ENCODE assay signal across 1 cellular context in the genomic region with DNA sequence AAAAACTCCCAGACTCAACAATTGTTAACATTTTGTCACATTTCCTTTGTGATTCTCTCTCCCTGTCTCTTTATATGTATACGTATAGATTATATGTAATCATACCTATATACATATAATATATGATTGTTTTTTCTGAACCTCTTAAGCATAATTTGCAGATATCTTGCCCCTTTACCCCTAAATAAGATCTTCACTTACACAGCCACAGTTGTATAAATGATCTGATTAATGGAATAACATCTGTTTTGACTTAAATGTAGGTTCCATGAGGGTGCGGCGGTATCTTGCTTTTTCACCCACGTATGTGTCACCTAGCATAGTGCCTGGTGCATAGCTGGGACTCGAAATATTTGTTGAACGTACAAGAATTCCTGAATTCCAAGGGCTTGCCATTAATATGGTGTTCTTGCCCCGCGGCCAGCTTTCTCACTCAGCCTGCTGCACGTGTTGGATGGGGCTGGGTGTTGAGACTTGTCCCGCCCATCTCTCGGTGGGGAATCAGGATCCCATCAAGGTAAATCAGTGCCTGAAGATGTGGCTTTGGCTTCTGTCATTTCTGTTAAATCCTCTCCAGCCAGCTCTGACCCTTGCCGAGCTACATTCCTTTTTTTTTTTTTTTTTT.
TF ChIP-seq lines count a peak whose summit lies in the region.

No MANE protein-coding gene starts in this region.

TF ChIP-seq in H1, 55 proteins besides CTCF, POLR2A, EP300 and RAD21:
- no peak for TF ChIP-seq EGR1 (IDR thresholded peaks at IDR 0.05; ENCODE audit: borderline replicate concordance, low read depth, low read length)
- TF ChIP-seq CTBP2 (IDR thresholded peaks at IDR 0.05; ENCODE audit: borderline replicate concordance, insufficient read depth, insufficient read length, low read length), result no peak
- TF ChIP-seq, protein P1, sequence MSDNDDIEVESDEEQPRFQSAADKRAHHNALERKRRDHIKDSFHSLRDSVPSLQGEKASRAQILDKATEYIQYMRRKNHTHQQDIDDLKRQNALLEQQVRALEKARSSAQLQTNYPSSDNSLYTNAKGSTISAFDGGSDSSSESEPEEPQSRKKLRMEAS (IDR thresholded peaks at IDR 0.05), result peak; percentile 42; the same call in 1 of the 2 replicates
- TF ChIP-seq CREB1 (IDR thresholded peaks at IDR 0.05), result no peak
- no peak for TF ChIP-seq SP4 (IDR thresholded peaks at IDR 0.05; ENCODE audit: low read length)
- TF ChIP-seq, protein P2, sequence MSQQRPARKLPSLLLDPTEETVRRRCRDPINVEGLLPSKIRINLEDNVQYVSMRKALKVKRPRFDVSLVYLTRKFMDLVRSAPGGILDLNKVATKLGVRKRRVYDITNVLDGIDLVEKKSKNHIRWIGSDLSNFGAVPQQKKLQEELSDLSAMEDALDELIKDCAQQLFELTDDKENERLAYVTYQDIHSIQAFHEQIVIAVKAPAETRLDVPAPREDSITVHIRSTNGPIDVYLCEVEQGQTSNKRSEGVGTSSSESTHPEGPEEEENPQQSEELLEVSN (IDR thresholded peaks at IDR 0.05), result 0 out of 2 replicates have a peak, but pooled peaks have one; percentile 24
- no peak for TF ChIP-seq NANOG (IDR thresholded peaks at IDR 0.05; ENCODE audit: insufficient read depth, low read depth, low read length, poor library complexity, severe bottlenecking)
TF ChIP-seq in H1: peak in this region for 2.
